In genomic region chr7:158282461-158283001, GRCh38 we compare ENCODE assay signal across 18 cellular contexts.
A peak's percentile ranks its signal among the peaks of the same experiment; 100 is the strongest.
DNase-seq lines count a peak whose midpoint lies in the region; TF ChIP-seq lines count a peak whose summit lies in the region.
"Had no signal": no experiment of that assay in that cellular context is flagged by ENCODE, and none has a peak within 500 bp of the region (broad histone marks: within the 10 kb centered on the region; RNA-seq: fewer than 3 reads in every experiment).

No MANE protein-coding gene starts in this region.

- H3K4me3 ChIP-seq in colonic mucosa = no peak overlapping the region
- H3K4me3 ChIP-seq in stomach = no peak overlapping the region
- H3K4me3 ChIP-seq: SK-N-MC, vagina had no signal

- H3K27ac ChIP-seq in colonic mucosa (no peak overlapping the region), stomach (no peak overlapping the region)
- H3K27ac ChIP-seq: 22Rv1, C4-2B, neutrophil, SK-N-MC, vagina had no signal

- H3K4me1 Mint-ChIP-seq in nephron progenitor cell = peaks cover 18% of the 10 kb centered on the region

- no peak overlapping the region for H3K4me3 Mint-ChIP-seq in nephron progenitor cell
- H3K4me3 Mint-ChIP-seq: activated CD8-positive, alpha-beta T cell treated with anti-CD3 and anti-CD28 coated beads, Interleukin-2, amount 10 ng/mL, durations not matched to agents 7 days and 5 days; T-helper 1 cell treated with Interleukin-12 subunit alpha and Interleukin-12 subunit beta and Interleukin-4 antibody, amounts not matched to agents 30 μg/mL and 1 μg/mL, for 36 hours had no signal

- TF ChIP-seq EP300 in stomach (IDR thresholded peaks at IDR 0.05) = no peak

- peaks cover 16% of the 10 kb centered on the region for H3K9me3 Mint-ChIP-seq in nephron progenitor cell

- H3K9me3 ChIP-seq in colonic mucosa = no peaks in the 10 kb centered on the region
- H3K9me3 ChIP-seq in stomach = peaks cover 0 to 21% (median 12%) of the 10 kb centered on the region in 4 donors
- H3K9me3 ChIP-seq: neutrophil, vagina had no signal

- no peak overlapping the region for H3K9ac ChIP-seq in colonic mucosa (ENCODE audit: low read depth in 2 of 2, low read length in 2 of 2)

- peak; percentile 7 for DNase-seq in DMS79 treated with DMSO at 0.1 percent for 48 hours (lab: John Stamatoyannopoulos, UW)
- DNase-seq in DMS79 (lab: John Stamatoyannopoulos, UW) = no peak
- peak; percentile 2 for DNase-seq in colonic mucosa
- no peak for DNase-seq in nephron progenitor cell
- peak; percentile 15 for DNase-seq in stomach
- no peak for DNase-seq in T1000 (lab: John Stamatoyannopoulos, UW)
- no peak for DNase-seq in activated CD4-positive, alpha-beta T cell treated with anti-CD3 and anti-CD28 coated beads, Interleukin-2, amount 50 U/mL, for 4 hours
- no peak for DNase-seq in stimulated activated CD8-positive, alpha-beta memory T cell treated with anti-CD3 and anti-CD28 coated beads, Interleukin-4, amount 100 ng/mL, for 48 hours
- DNase-seq: activated CD4-positive, CD25-positive, alpha-beta regulatory T cell treated with anti-CD3 and anti-CD28 coated beads, Interleukin-2, amount 50 U/mL, for 72 hours; activated CD8-positive, alpha-beta T cell treated with anti-CD3 and anti-CD28 coated beads, Interleukin-2, amount 10 ng/mL, durations not matched to agents 7 days and 5 days; activated gamma-delta T cell treated with Interleukin-2 at 50 U/mL for 16 hours; substantia nigra had no signal

- intact Hi-C loops in colonic mucosa (cut with DNase I) = no loop called here
- intact Hi-C loops in stomach (cut with DNase I; ENCODE audit: low total_unique reads) = no loop called here

- H3K27me3 ChIP-seq in colonic mucosa (no peaks in the 10 kb centered on the region), stomach (no peaks in the 10 kb centered on the region)
- H3K27me3 ChIP-seq: neutrophil, vagina had no signal

- no peaks in the 10 kb centered on the region for H3K36me3 ChIP-seq in colonic mucosa
- H3K36me3 ChIP-seq in stomach = no peaks in the 10 kb centered on the region
- H3K36me3 ChIP-seq: neutrophil, vagina had no signal

- H3K4me1 ChIP-seq in colonic mucosa (no peaks in the 10 kb centered on the region), stomach (no peaks in the 10 kb centered on the region)
- H3K4me1 ChIP-seq: vagina had no signal

- TF ChIP-seq POLR2A in stomach (IDR thresholded peaks at IDR 0.05) = no peak

- H3K27ac Mint-ChIP-seq in nephron progenitor cell = peak overlapping the region; percentile 59
- H3K27ac Mint-ChIP-seq: activated CD8-positive, alpha-beta T cell treated with anti-CD3 and anti-CD28 coated beads, Interleukin-2, amount 10 ng/mL, durations not matched to agents 7 days and 5 days; T-helper 1 cell treated with Interleukin-12 subunit alpha and Interleukin-12 subunit beta and Interleukin-4 antibody, amounts not matched to agents 30 μg/mL and 1 μg/mL, for 36 hours had no signal

- H3K36me3 Mint-ChIP-seq in nephron progenitor cell (ENCODE audit: low read depth) = no peaks in the 10 kb centered on the region

- WGBS in stomach, 5 donors = 79 to 86% (median 85%) methylated on average over 15 to 24 of the region's 24 CpGs

- no peak for TF ChIP-seq CTCF in colonic mucosa (IDR thresholded peaks at IDR 0.05)
- no peak for TF ChIP-seq CTCF in nephron progenitor cell (IDR thresholded peaks at IDR 0.05)
- no peak for TF ChIP-seq CTCF in stomach (IDR thresholded peaks at IDR 0.05)

- H3K27me3 Mint-ChIP-seq in nephron progenitor cell (ENCODE audit: low read depth, poor library complexity) = peaks cover 14% of the 10 kb centered on the region

Comparison
In these comparisons a context has a peak if more than half of its experiments do, and no peak if none do; other contexts are left out.
1. DNase-seq: peak in DMS79 treated with DMSO at 0.1 percent for 48 hours (single experiment), colonic mucosa (single experiment) and stomach (single experiment); none in DMS79 (single experiment), nephron progenitor cell (single experiment), T1000 (single experiment), activated CD4-positive, alpha-beta T cell treated with anti-CD3 and anti-CD28 coated beads, Interleukin-2, amount 50 U/mL, for 4 hours (0 of 2) and stimulated activated CD8-positive, alpha-beta memory T cell treated with anti-CD3 and anti-CD28 coated beads, Interleukin-4, amount 100 ng/mL, for 48 hours (single experiment).